Comparison of ENCODE assay signal across 13 cellular contexts in the genomic region with DNA sequence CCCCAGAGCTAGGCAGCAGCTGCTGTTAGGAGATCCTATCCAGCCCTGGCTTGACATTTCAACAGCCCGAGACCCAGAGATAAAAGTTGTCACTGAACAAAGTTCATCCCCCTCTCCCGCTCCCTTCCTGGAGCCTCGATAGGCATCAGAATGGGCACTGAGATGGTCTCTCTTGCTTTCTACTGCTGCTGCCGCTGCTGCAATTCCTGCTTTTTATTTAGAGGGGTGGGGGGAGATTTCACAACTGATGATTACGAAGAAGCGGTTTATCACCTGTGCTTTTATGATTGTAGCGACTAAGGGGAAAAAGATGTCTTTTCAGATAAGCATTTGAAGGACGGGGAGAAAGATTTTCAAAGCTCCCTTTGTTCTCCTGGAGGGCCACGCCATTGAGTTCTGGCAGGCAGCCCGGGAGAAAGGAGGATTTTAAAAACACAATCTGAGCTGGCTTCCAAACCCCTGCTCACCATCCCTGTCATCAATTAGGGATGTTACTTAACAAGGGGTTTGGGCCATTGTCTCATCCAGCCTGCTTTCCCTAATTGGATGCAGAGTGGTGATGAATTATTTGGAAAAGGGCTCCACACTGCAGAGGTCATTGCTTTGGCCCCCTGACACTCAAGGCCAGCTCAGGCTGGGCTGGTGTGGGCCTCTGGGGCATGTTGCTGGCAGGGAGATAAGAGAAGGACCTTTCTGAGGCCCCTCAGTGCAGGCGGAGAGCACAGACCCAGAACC.
DNase-seq lines count a peak whose midpoint lies in the region; ATAC-seq and TF ChIP-seq lines count a peak whose summit lies in the region.
"Had no signal": no experiment of that assay in that cellular context is flagged by ENCODE, and none has a peak within 500 bp of the region (broad histone marks: within the 10 kb centered on the region; RNA-seq: fewer than 3 reads in every experiment).

No MANE protein-coding gene starts in this region.

- H3K4me3 Mint-ChIP-seq in neural progenitor cell, result peak overlapping the region; percentile 57
- H3K4me3 Mint-ChIP-seq: natural killer cell treated with Interleukin-12 subunit alpha and Interleukin-12 subunit beta and Interleukin-15 and Interleukin-18, amount 100 ng/mL, for 72 hours had no signal

- peaks cover 29% of the 10 kb centered on the region for H3K4me1 Mint-ChIP-seq in neural progenitor cell

- H3K36me3 ChIP-seq in HEK293 (ENCODE audit: control insufficient read depth in 2 of 2, insufficient read depth in 1 of 2, low read length in 2 of 2), result no peaks in the 10 kb centered on the region
- H3K36me3 ChIP-seq in neural progenitor cell, result no peaks in the 10 kb centered on the region
- H3K36me3 ChIP-seq: SJSA1 had no signal

- H3K9me3 ChIP-seq in HEK293 (ENCODE audit: control insufficient read depth, insufficient read depth, low read depth, low read length) (no peaks in the 10 kb centered on the region), neural progenitor cell (ENCODE audit: low read depth) (no peaks in the 10 kb centered on the region)
- H3K9me3 ChIP-seq: SJSA1 had no signal

- DNase-seq in NCI-H2196 (lab: John Stamatoyannopoulos, UW; ENCODE audit: unreplicated experiment), result peak; percentile 72
- peak; percentile 28 for DNase-seq in astrocyte of the hippocampus (ENCODE audit: low read depth, low spot score)
- DNase-seq in neural progenitor cell (ENCODE audit: low spot score), result peak; percentile 32
- no peak for DNase-seq in KBM-7
- DNase-seq in stimulated activated naive CD4-positive, alpha-beta T cell treated with Interleukin-2 at 50 U/mL for 16 hours (lab: John Stamatoyannopoulos, UW), result no peak
- DNase-seq in central memory CD4-positive, alpha-beta T cell, result no peak
- DNase-seq: activated naive CD4-positive, alpha-beta T cell; cerebellar nuclear complex had no signal

- peak overlapping the region; percentile 57 for H2AFZ ChIP-seq in neural progenitor cell (replicated peaks)

- H3K27me3 Mint-ChIP-seq in neural progenitor cell (ENCODE audit: insufficient read depth, low read depth), result peaks cover 13% of the 10 kb centered on the region

- H3K9ac ChIP-seq in neural progenitor cell, result no peak overlapping the region

- H3K27ac ChIP-seq in HEK293 (ENCODE audit: extremely low read depth, low read depth, low read length) (peak overlapping the region; percentile 40; the same call in 1 of the 2 replicates), neural progenitor cell (no peak overlapping the region)
- H3K27ac ChIP-seq: SJSA1 had no signal

- TF ChIP-seq CTCF in HEK293 (tag by site-specific recombination; IDR thresholded peaks at IDR 0.05) (no peak), neural progenitor cell (IDR thresholded peaks at IDR 0.05) (no peak)

- H4K20me1 ChIP-seq in neural progenitor cell (ENCODE audit: low read depth), result no peaks in the 10 kb centered on the region

- no peak for ATAC-seq in GM21825 (IDR thresholded peaks at IDR 0.05; ENCODE audit: unreplicated experiment)
- ATAC-seq: GM12878; natural killer cell treated with Interleukin-12 subunit alpha and Interleukin-12 subunit beta and Interleukin-15 and Interleukin-18, amount 100 ng/mL, for 72 hours had no signal

- H3K36me3 Mint-ChIP-seq in neural progenitor cell, result no peaks in the 10 kb centered on the region
- H3K36me3 Mint-ChIP-seq: natural killer cell treated with Interleukin-12 subunit alpha and Interleukin-12 subunit beta and Interleukin-15 and Interleukin-18, amount 100 ng/mL, for 72 hours had no signal

- CTCF ChIA-PET in HEK293 (lab: Yijun Ruan, JAX), result interaction anchor here (0.7 to 1.3 kb wide), 4 partner anchors 24 to 211 kb away, joined by 3 read pairs; no protein-coding TSS in a partner anchor

- H3K27ac Mint-ChIP-seq in neural progenitor cell, result peak overlapping the region; percentile 92
- H3K27ac Mint-ChIP-seq: natural killer cell treated with Interleukin-12 subunit alpha and Interleukin-12 subunit beta and Interleukin-15 and Interleukin-18, amount 100 ng/mL, for 72 hours had no signal

- no peaks in the 10 kb centered on the region for H3K79me2 ChIP-seq in neural progenitor cell (ENCODE audit: low read depth)

- H3K9me3 Mint-ChIP-seq in neural progenitor cell, result peaks cover 5% of the 10 kb centered on the region
- H3K9me3 Mint-ChIP-seq: natural killer cell treated with Interleukin-12 subunit alpha and Interleukin-12 subunit beta and Interleukin-15 and Interleukin-18, amount 100 ng/mL, for 72 hours had no signal

- peaks cover 12% of the 10 kb centered on the region for H3F3A ChIP-seq in neural progenitor cell (ENCODE audit: low read depth)

- in situ Hi-C loops in KBM-7 (cut with MboI; ENCODE audit: low pct_unique_long_range_greater_than_20kb, low sequenced_read_pairs), result no loop called here

- H3K4me1 ChIP-seq in HEK293 (ENCODE audit: control insufficient read depth, insufficient read depth, low read length) (0 out of 2 replicates have a peak, but pooled peaks cover 2% of the 10 kb centered on the region), neural progenitor cell (peaks cover 12% of the 10 kb centered on the region)
- H3K4me1 ChIP-seq: SJSA1 had no signal

- POLR2A ChIA-PET in HEK293 (lab: Yijun Ruan, JAX), result no interaction called here

- H3K4me3 ChIP-seq in HEK293 (ENCODE audit: low read depth, low read length) (no peak overlapping the region), neural progenitor cell (no peak overlapping the region)
- H3K4me3 ChIP-seq: GM12878, SJSA1 had no signal

- no peaks in the 10 kb centered on the region for H3K27me3 ChIP-seq in neural progenitor cell
- H3K27me3 ChIP-seq: SJSA1 had no signal

- H3K4me2 ChIP-seq in neural progenitor cell, result peak overlapping the region; percentile 57

TF ChIP-seq in HEK293, 187 proteins besides CTCF, POLR2A, EP300 and RAD21:
- TF ChIP-seq, protein P1, sequence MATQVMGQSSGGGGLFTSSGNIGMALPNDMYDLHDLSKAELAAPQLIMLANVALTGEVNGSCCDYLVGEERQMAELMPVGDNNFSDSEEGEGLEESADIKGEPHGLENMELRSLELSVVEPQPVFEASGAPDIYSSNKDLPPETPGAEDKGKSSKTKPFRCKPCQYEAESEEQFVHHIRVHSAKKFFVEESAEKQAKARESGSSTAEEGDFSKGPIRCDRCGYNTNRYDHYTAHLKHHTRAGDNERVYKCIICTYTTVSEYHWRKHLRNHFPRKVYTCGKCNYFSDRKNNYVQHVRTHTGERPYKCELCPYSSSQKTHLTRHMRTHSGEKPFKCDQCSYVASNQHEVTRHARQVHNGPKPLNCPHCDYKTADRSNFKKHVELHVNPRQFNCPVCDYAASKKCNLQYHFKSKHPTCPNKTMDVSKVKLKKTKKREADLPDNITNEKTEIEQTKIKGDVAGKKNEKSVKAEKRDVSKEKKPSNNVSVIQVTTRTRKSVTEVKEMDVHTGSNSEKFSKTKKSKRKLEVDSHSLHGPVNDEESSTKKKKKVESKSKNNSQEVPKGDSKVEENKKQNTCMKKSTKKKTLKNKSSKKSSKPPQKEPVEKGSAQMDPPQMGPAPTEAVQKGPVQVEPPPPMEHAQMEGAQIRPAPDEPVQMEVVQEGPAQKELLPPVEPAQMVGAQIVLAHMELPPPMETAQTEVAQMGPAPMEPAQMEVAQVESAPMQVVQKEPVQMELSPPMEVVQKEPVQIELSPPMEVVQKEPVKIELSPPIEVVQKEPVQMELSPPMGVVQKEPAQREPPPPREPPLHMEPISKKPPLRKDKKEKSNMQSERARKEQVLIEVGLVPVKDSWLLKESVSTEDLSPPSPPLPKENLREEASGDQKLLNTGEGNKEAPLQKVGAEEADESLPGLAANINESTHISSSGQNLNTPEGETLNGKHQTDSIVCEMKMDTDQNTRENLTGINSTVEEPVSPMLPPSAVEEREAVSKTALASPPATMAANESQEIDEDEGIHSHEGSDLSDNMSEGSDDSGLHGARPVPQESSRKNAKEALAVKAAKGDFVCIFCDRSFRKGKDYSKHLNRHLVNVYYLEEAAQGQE (tag by site-specific recombination; IDR thresholded peaks at IDR 0.05), result no peak
- TF ChIP-seq WT1 (tag by site-specific recombination; IDR thresholded peaks at IDR 0.05) (0 out of 2 replicates have a peak, but pooled peaks have one; percentile 13), ZBTB8A (tag by site-specific recombination; IDR thresholded peaks at IDR 0.05) (0 out of 2 replicates have a peak, but pooled peaks have one; percentile 7), ZNF335 (tag by site-specific recombination; conservative IDR thresholded peaks at IDR 0.05) (peak; percentile 24), ZSCAN23 (tag by site-specific recombination; IDR thresholded peaks at IDR 0.05) (no peak)
- TF ChIP-seq, protein P2, sequence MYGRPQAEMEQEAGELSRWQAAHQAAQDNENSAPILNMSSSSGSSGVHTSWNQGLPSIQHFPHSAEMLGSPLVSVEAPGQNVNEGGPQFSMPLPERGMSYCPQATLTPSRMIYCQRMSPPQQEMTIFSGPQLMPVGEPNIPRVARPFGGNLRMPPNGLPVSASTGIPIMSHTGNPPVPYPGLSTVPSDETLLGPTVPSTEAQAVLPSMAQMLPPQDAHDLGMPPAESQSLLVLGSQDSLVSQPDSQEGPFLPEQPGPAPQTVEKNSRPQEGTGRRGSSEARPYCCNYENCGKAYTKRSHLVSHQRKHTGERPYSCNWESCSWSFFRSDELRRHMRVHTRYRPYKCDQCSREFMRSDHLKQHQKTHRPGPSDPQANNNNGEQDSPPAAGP (tag by site-specific recombination; IDR thresholded peaks at IDR 0.05), result 0 out of 2 replicates have a peak, but pooled peaks have one; percentile 34
- TF ChIP-seq, protein P3, sequence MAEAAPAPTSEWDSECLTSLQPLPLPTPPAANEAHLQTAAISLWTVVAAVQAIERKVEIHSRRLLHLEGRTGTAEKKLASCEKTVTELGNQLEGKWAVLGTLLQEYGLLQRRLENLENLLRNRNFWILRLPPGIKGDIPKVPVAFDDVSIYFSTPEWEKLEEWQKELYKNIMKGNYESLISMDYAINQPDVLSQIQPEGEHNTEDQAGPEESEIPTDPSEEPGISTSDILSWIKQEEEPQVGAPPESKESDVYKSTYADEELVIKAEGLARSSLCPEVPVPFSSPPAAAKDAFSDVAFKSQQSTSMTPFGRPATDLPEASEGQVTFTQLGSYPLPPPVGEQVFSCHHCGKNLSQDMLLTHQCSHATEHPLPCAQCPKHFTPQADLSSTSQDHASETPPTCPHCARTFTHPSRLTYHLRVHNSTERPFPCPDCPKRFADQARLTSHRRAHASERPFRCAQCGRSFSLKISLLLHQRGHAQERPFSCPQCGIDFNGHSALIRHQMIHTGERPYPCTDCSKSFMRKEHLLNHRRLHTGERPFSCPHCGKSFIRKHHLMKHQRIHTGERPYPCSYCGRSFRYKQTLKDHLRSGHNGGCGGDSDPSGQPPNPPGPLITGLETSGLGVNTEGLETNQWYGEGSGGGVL (tag by site-specific recombination; IDR thresholded peaks at IDR 0.05), result 0 out of 2 replicates have a peak, but pooled peaks have one; percentile 51

Comparison
In these comparisons a context has a peak if more than half of its experiments do, and no peak if none do; other contexts are left out.
1. DNase-seq: peak in NCI-H2196 (single experiment), astrocyte of the hippocampus (single experiment) and neural progenitor cell (single experiment); none in KBM-7 (single experiment), stimulated activated naive CD4-positive, alpha-beta T cell treated with Interleukin-2 at 50 U/mL for 16 hours (single experiment) and central memory CD4-positive, alpha-beta T cell (single experiment).